In the genomic region with DNA sequence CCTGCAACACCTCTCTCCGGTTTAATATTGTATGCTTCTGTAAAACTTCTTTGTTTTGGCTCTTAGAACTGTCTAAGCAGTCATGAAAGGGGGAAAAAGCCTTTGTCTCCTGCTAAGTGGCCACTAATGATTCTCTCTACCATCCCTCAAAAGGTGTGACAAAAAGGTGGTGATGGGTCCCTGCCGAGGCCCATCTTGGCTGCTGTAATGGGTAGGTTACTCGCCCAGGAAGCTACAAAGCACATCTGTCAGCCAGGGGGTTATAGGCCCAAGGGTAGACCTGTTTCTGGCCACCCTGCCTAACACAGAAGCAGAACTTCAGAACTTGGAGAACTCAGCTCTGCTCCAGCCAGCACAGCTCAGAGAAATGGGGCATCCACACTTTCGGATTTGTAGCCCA, we compare ENCODE assay signal across 7 cellular contexts. TPM values are rescaled to one million over a fixed set of nuclear protein-coding genes. Genes with fewer than 3 reads are reported as not detected.
A peak's percentile ranks its signal among the peaks of the same experiment; 100 is the strongest.
DNase-seq lines count a peak whose midpoint lies in the region; ATAC-seq and TF ChIP-seq lines count a peak whose summit lies in the region.

No MANE protein-coding gene starts in this region.

- no peaks in the 10 kb centered on the region for H3K36me3 Mint-ChIP-seq in activated T-helper 2 cell treated with anti-CD3 and anti-CD28 coated beads, Interferon-gamma antibody, Interleukin-2, Interleukin-4, amounts not matched to agents 10 μg/mL and 5 μg/mL and 100 μg/mL, durations not matched to agents 14 hours and 24 hours and 36 hours (ENCODE audit: low read depth)

- no peak for DNase-seq in activated T-helper 2 cell treated with anti-CD3 and anti-CD28 coated beads, Interferon-gamma antibody, Interleukin-2, Interleukin-4, amounts not matched to agents 10 μg/mL and 5 μg/mL and 100 μg/mL, durations not matched to agents 14 hours and 24 hours and 36 hours (ENCODE audit: low spot score)
- DNase-seq in spleen (no peak), mucosa of gallbladder (ENCODE audit: low spot score) (no peak)

- H3K4me3 Mint-ChIP-seq in activated T-helper 2 cell treated with anti-CD3 and anti-CD28 coated beads, Interferon-gamma antibody, Interleukin-2, Interleukin-4, amounts not matched to agents 10 μg/mL and 5 μg/mL and 100 μg/mL, durations not matched to agents 14 hours and 24 hours and 36 hours (ENCODE audit: low read depth) = peak overlapping the region; percentile 88

- H3K9me3 Mint-ChIP-seq in activated T-helper 2 cell treated with anti-CD3 and anti-CD28 coated beads, Interferon-gamma antibody, Interleukin-2, Interleukin-4, amounts not matched to agents 10 μg/mL and 5 μg/mL and 100 μg/mL, durations not matched to agents 14 hours and 24 hours and 36 hours = no peaks in the 10 kb centered on the region

- H3K27me3 Mint-ChIP-seq in activated T-helper 2 cell treated with anti-CD3 and anti-CD28 coated beads, Interferon-gamma antibody, Interleukin-2, Interleukin-4, amounts not matched to agents 10 μg/mL and 5 μg/mL and 100 μg/mL, durations not matched to agents 14 hours and 24 hours and 36 hours (ENCODE audit: low read depth) = peaks cover 16% of the 10 kb centered on the region

- H3K4me1 ChIP-seq in HUES64 (ENCODE audit: insufficient read depth, low read length) (peaks cover 5% of the 10 kb centered on the region; the same call in 1 of the 2 replicates), iPS-15b (ENCODE audit: control insufficient read depth, insufficient read depth, low read length) (peaks cover 11% of the 10 kb centered on the region), spleen (peaks cover 14 to 50% (median 31%) of the 10 kb centered on the region in 6 donors)

- H3K9me3 ChIP-seq in HUES64 (ENCODE audit: insufficient read depth, low read depth, low read length) (no peaks in the 10 kb centered on the region), iPS-15b (ENCODE audit: control insufficient read depth, insufficient read depth, low read length) (no peaks in the 10 kb centered on the region), spleen (no peaks in the 10 kb centered on the region)

- intact Hi-C loops in activated T-helper 2 cell treated with anti-CD3 and anti-CD28 coated beads, Interferon-gamma antibody, Interleukin-2, Interleukin-4, amounts not matched to agents 10 μg/mL and 5 μg/mL and 100 μg/mL, durations not matched to agents 14 hours and 24 hours and 36 hours (cut with micrococcal nuclease) = loop anchor here (5.0 to 10.0 kb wide), 4 partner anchors 156 to 1162 kb away; a partner anchor contains a TSS
- intact Hi-C loops in spleen (cut with DNase I; ENCODE audit: low total_unique reads) = loop anchor here (5.0 kb wide), 1 partner anchor 156 kb away; a partner anchor contains a TSS

- H3K27ac ChIP-seq in HUES64 (ENCODE audit: low read depth, low read length) (no peak overlapping the region), spleen (peak overlapping the region in 4 of 8 donors; percentile 9 to 90 (median 84))

- no peak for TF ChIP-seq CTCF in spleen (IDR thresholded peaks at IDR 0.05 in 8 of 11, conservative IDR thresholded peaks at IDR 0.05 in 3 of 11)

- peaks cover 46% of the 10 kb centered on the region for H3K4me1 Mint-ChIP-seq in activated T-helper 2 cell treated with anti-CD3 and anti-CD28 coated beads, Interferon-gamma antibody, Interleukin-2, Interleukin-4, amounts not matched to agents 10 μg/mL and 5 μg/mL and 100 μg/mL, durations not matched to agents 14 hours and 24 hours and 36 hours (ENCODE audit: low read depth)

- TF ChIP-seq POLR2A in spleen (IDR thresholded peaks at IDR 0.05) = no peak

- no peak overlapping the region for H3K27ac Mint-ChIP-seq in activated T-helper 2 cell treated with anti-CD3 and anti-CD28 coated beads, Interferon-gamma antibody, Interleukin-2, Interleukin-4, amounts not matched to agents 10 μg/mL and 5 μg/mL and 100 μg/mL, durations not matched to agents 14 hours and 24 hours and 36 hours

- H3K36me3 ChIP-seq in HUES64 (ENCODE audit: insufficient read depth, low read length) (no peaks in the 10 kb centered on the region), iPS-15b (ENCODE audit: control insufficient read depth, insufficient read depth, low read length) (no peaks in the 10 kb centered on the region), spleen (no peaks in the 10 kb centered on the region)

- WGBS in HUES64 = 71% methylated on average over 4 of the region's 4 CpGs
- WGBS in spleen, 5 donors = 71 to 78% (median 74%) methylated on average over 4 of the region's 4 CpGs

- H3K4me3 ChIP-seq in HUES64 (ENCODE audit: low read length) (peak overlapping the region; percentile 73), iPS-15b (ENCODE audit: low read depth, low read length) (peak overlapping the region; percentile 93), spleen (peak overlapping the region in 5 of 8 donors; percentile 61 to 92 (median 71))

- H3K9ac ChIP-seq in HUES64 (ENCODE audit: low read depth, low read length) (no peak overlapping the region), iPS-15b (ENCODE audit: low read depth, low read length) (no peak overlapping the region)

- ATAC-seq in GM21526 (IDR thresholded peaks at IDR 0.05; ENCODE audit: low FRiP score, unreplicated experiment) = no peak
- no peak for ATAC-seq in GM21381 (IDR thresholded peaks at IDR 0.05; ENCODE audit: unreplicated experiment)

- H3K27me3 ChIP-seq in HUES64 (ENCODE audit: insufficient read depth, low read length) (peaks cover 15% of the 10 kb centered on the region; the same call in 1 of the 2 replicates), iPS-15b (ENCODE audit: control insufficient read depth, insufficient read depth, low read length) (peaks cover 10% of the 10 kb centered on the region), spleen (replicated peaks in 1 of 7) (peaks cover 0 to 8% (median 0%) of the 10 kb centered on the region in 7 donors)

RNA-seq across cellular contexts. Expression of a gene that starts 1.6 kb away (rescaled TPM):
- 6.7 TPM for polyA plus RNA-seq in HUES64 (2013, experiment 1 of 2)
- polyA plus RNA-seq in HUES64 (2013, experiment 2 of 2) = 8.2 TPM
- total RNA-seq in activated T-helper 2 cell treated with anti-CD3 and anti-CD28 coated beads, Interferon-gamma antibody, Interleukin-2, Interleukin-4, amounts not matched to agents 10 μg/mL and 5 μg/mL and 100 μg/mL, durations not matched to agents 14 hours and 24 hours and 36 hours = 17.3 and 19.7 TPM in 2 replicates
- total RNA-seq in spleen (10 to 100 TPM; 10.4 to 26.9 (median 16.5) TPM), mucosa of gallbladder (24.0 TPM)
- 1 to 10 TPM; 3.2 to 9.3 (median 3.5) TPM for polyA plus RNA-seq in spleen

RNA-seq across cellular contexts. Expression of a gene that starts 1.9 kb away (rescaled TPM):
- polyA plus RNA-seq in HUES64 (2013, experiment 1 of 2) = 0.30 TPM
- 0.63 TPM for polyA plus RNA-seq in HUES64 (2013, experiment 2 of 2)
- not detected in 2 replicates for total RNA-seq in activated T-helper 2 cell treated with anti-CD3 and anti-CD28 coated beads, Interferon-gamma antibody, Interleukin-2, Interleukin-4, amounts not matched to agents 10 μg/mL and 5 μg/mL and 100 μg/mL, durations not matched to agents 14 hours and 24 hours and 36 hours
- total RNA-seq in spleen (not detected), mucosa of gallbladder (0.52 TPM)
- polyA plus RNA-seq in spleen = not detected
